ENCODE assay signal across 1 cellular context in genomic region chr11:47572715-47573255, GRCh38.
TF ChIP-seq lines count a peak whose summit lies in the region.

No MANE protein-coding gene starts in this region.

TF ChIP-seq in IMR-90, 13 proteins besides CTCF, POLR2A, EP300 and RAD21:
- no peak for TF ChIP-seq MAFK (IDR thresholded peaks at IDR 0.05; ENCODE audit: low read depth, low read length)
- TF ChIP-seq, protein P1, sequence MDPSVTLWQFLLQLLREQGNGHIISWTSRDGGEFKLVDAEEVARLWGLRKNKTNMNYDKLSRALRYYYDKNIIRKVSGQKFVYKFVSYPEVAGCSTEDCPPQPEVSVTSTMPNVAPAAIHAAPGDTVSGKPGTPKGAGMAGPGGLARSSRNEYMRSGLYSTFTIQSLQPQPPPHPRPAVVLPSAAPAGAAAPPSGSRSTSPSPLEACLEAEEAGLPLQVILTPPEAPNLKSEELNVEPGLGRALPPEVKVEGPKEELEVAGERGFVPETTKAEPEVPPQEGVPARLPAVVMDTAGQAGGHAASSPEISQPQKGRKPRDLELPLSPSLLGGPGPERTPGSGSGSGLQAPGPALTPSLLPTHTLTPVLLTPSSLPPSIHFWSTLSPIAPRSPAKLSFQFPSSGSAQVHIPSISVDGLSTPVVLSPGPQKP (IDR thresholded peaks at IDR 0.05; ENCODE audit: borderline replicate concordance, low read depth, low read length), result no peak
- no peak for TF ChIP-seq FOS (IDR thresholded peaks at IDR 0.05; ENCODE audit: low read depth, low read length)
- TF ChIP-seq RCOR1 (IDR thresholded peaks at IDR 0.05; ENCODE audit: insufficient replicate concordance, low read length), result no peak
- TF ChIP-seq SMC3 (IDR thresholded peaks at IDR 0.05; ENCODE audit: low read depth, low read length), result no peak
- no peak for TF ChIP-seq BHLHE40 (IDR thresholded peaks at IDR 0.05; ENCODE audit: low read depth, low read length)
- TF ChIP-seq MAZ (IDR thresholded peaks at IDR 0.05; ENCODE audit: borderline replicate concordance, low read depth, low read length), result no peak
- no peak for TF ChIP-seq CEBPB (IDR thresholded peaks at IDR 0.05; ENCODE audit: low read depth, low read length)
- TF ChIP-seq, protein P2, sequence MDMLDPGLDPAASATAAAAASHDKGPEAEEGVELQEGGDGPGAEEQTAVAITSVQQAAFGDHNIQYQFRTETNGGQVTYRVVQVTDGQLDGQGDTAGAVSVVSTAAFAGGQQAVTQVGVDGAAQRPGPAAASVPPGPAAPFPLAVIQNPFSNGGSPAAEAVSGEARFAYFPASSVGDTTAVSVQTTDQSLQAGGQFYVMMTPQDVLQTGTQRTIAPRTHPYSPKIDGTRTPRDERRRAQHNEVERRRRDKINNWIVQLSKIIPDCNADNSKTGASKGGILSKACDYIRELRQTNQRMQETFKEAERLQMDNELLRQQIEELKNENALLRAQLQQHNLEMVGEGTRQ (IDR thresholded peaks at IDR 0.05; ENCODE audit: low read depth, low read length), result no peak
- TF ChIP-seq RFX5 (IDR thresholded peaks at IDR 0.05; ENCODE audit: low read depth, low read length), result no peak
- no peak for TF ChIP-seq NFE2L2 (IDR thresholded peaks at IDR 0.05; ENCODE audit: low read depth, low read length)
- TF ChIP-seq MXI1 (IDR thresholded peaks at IDR 0.05; ENCODE audit: borderline replicate concordance, low read depth, low read length), result no peak
- TF ChIP-seq CHD1 (IDR thresholded peaks at IDR 0.05; ENCODE audit: low read depth, low read length), result no peak
